In genomic region chr20:47586648-47587306, GRCh38 we compare ENCODE assay signal across 16 cellular contexts.
A peak's percentile ranks its signal among the peaks of the same experiment; 100 is the strongest.
DNase-seq lines count a peak whose midpoint lies in the region; ATAC-seq and TF ChIP-seq lines count a peak whose summit lies in the region.
"Had no signal": no experiment of that assay in that cellular context is flagged by ENCODE, and none has a peak within 500 bp of the region (broad histone marks: within the 10 kb centered on the region; RNA-seq: fewer than 3 reads in every experiment).

No MANE protein-coding gene starts in this region.

- H3K56ac ChIP-seq in H9 (ENCODE audit: insufficient read length, low read depth, low read length): no peak overlapping the region

- H3K4me3 ChIP-seq in AG10803 (ENCODE audit: low read length) (no peak overlapping the region), adipocyte (ENCODE audit: low read length) (no peak overlapping the region)
- H3K4me3 ChIP-seq: skin epidermis, suprapubic skin had no signal

- TF ChIP-seq CTCF in AG10803 (conservative IDR thresholded peaks at IDR 0.05; ENCODE audit: low read length): no peak
- TF ChIP-seq CTCF in H9 (conservative IDR thresholded peaks at IDR 0.05): no peak
- no peak for TF ChIP-seq CTCF in chondrocyte (IDR thresholded peaks at IDR 0.05)
- no peak for TF ChIP-seq CTCF in CD14-positive monocyte (IDR thresholded peaks at IDR 0.05)

- H3K9ac ChIP-seq in H9 (ENCODE audit: extremely low read depth, insufficient read length, low read length) (no peak overlapping the region), adipocyte (ENCODE audit: low read length) (no peak overlapping the region)

- no peaks in the 10 kb centered on the region for H3K79me2 ChIP-seq in H9 (ENCODE audit: insufficient read depth, low read length)

- H3K4me1 Mint-ChIP-seq in H9: peaks cover 26 to 35% of the 10 kb centered on the region in 2 experiments
- H3K4me1 Mint-ChIP-seq in chondrocyte (ENCODE audit: low read depth): peaks cover 19% of the 10 kb centered on the region
- H3K4me1 Mint-ChIP-seq in CD14-positive monocyte: peaks cover 14% of the 10 kb centered on the region

- no peaks in the 10 kb centered on the region for H3K23me2 ChIP-seq in H9 (ENCODE audit: insufficient read length, low read depth, low read length, poor library complexity, severe bottlenecking)

- peaks cover 7% of the 10 kb centered on the region for H3K36me3 ChIP-seq in adipocyte (ENCODE audit: control insufficient read depth, insufficient read depth, low read length, severe bottlenecking)

- WGBS in H9 (ENCODE audit: extremely low coverage, insufficient read length, low lambda C conversion rate): no CpG with 5 or more reads among the region's 7 CpGs

- H4K5ac ChIP-seq in H9 (ENCODE audit: insufficient read length, low read depth, low read length): no peak overlapping the region

- H2BK5ac ChIP-seq in H9 (ENCODE audit: insufficient read length, low read length): no peak overlapping the region

- H2BK15ac ChIP-seq in H9 (ENCODE audit: low read depth, low read length): no peak overlapping the region

- no peak overlapping the region for H2BK12ac ChIP-seq in H9 (ENCODE audit: insufficient read length, low read depth, low read length)

- H2AK5ac ChIP-seq in H9 (ENCODE audit: insufficient read length, low read length): no peak overlapping the region

- H3K27me3 Mint-ChIP-seq in H9 (ENCODE audit: low read depth) (no peaks in the 10 kb centered on the region), chondrocyte (ENCODE audit: low read depth) (no peaks in the 10 kb centered on the region), CD14-positive monocyte (ENCODE audit: low read depth in 3 of 3) (peaks cover 0 to 2% (median 0%) of the 10 kb centered on the region in 3 donors)
- H3K27me3 Mint-ChIP-seq: dendritic cell treated with granulocyte-macrophage colony-stimulating factor and Interleukin-4, amounts not matched to agents 40 ng/mL and 50 ng/mL, for 4 days had no signal

- H3K27me3 ChIP-seq in H9 (ENCODE audit: insufficient read depth, low read length) (no peaks in the 10 kb centered on the region), adipocyte (replicated peaks; ENCODE audit: control insufficient read depth, insufficient read depth, low read length) (no peaks in the 10 kb centered on the region)
- H3K27me3 ChIP-seq: suprapubic skin had no signal

- no peak overlapping the region for H3T11ph ChIP-seq in H9 (ENCODE audit: low read length)

- H3K4ac ChIP-seq in H9 (ENCODE audit: low read depth, low read length): no peak overlapping the region

- H3K18ac ChIP-seq in H9 (ENCODE audit: insufficient read length, low read depth, low read length): no peak overlapping the region

- no peaks in the 10 kb centered on the region for H3K4me1 ChIP-seq in H9 (ENCODE audit: insufficient read depth, low read length)
- peaks cover 18% of the 10 kb centered on the region for H3K4me1 ChIP-seq in adipocyte (ENCODE audit: control insufficient read depth, insufficient read depth, low read length)

- no peaks in the 10 kb centered on the region for H4K20me1 ChIP-seq in H9 (ENCODE audit: control insufficient read depth, insufficient read depth, insufficient read length)

- H2BK120ac ChIP-seq in H9 (ENCODE audit: low read depth, low read length, poor library complexity, severe bottlenecking): no peak overlapping the region

- H3K4me3 Mint-ChIP-seq in H9: no peak overlapping the region; a peak in 1 of 5 replicates
- H3K4me3 Mint-ChIP-seq in chondrocyte (ENCODE audit: unreplicated experiment): no peak overlapping the region
- no peak overlapping the region for H3K4me3 Mint-ChIP-seq in CD14-positive monocyte
- H3K4me3 Mint-ChIP-seq: dendritic cell treated with granulocyte-macrophage colony-stimulating factor and Interleukin-4, amounts not matched to agents 40 ng/mL and 50 ng/mL, for 4 days had no signal

- ATAC-seq in sciatic nerve: no peak
- ATAC-seq in GM18909 (IDR thresholded peaks at IDR 0.05; ENCODE audit: poor library complexity, unreplicated experiment): no peak

- H4K91ac ChIP-seq in H9 (ENCODE audit: insufficient read length, low read depth, low read length): no peak overlapping the region

- peak overlapping the region; percentile 49 to 91 (median 82) for H3K27ac Mint-ChIP-seq in H9
- no peak overlapping the region for H3K27ac Mint-ChIP-seq in chondrocyte (ENCODE audit: unreplicated experiment)
- no peak overlapping the region for H3K27ac Mint-ChIP-seq in CD14-positive monocyte
- H3K27ac Mint-ChIP-seq: dendritic cell treated with granulocyte-macrophage colony-stimulating factor and Interleukin-4, amounts not matched to agents 40 ng/mL and 50 ng/mL, for 4 days had no signal

- H2AFZ ChIP-seq in H9 (ENCODE audit: low read length): no peak overlapping the region

- no peak overlapping the region for H3K27ac ChIP-seq in H9 (ENCODE audit: insufficient read length, low read depth, low read length)
- H3K27ac ChIP-seq: skin epidermis, suprapubic skin had no signal

- H4K8ac ChIP-seq in H9 (replicated peaks; ENCODE audit: insufficient read length, low read depth, low read length): no peak overlapping the region

- no peak overlapping the region for H2BK20ac ChIP-seq in H9 (ENCODE audit: low read depth, low read length, poor library complexity, severe bottlenecking)

- no peaks in the 10 kb centered on the region for H3K9me3 ChIP-seq in H9 (ENCODE audit: control insufficient read depth, low read depth, low read length)
- no peaks in the 10 kb centered on the region for H3K9me3 ChIP-seq in adipocyte (ENCODE audit: control insufficient read depth, low read length)
- H3K9me3 ChIP-seq: suprapubic skin had no signal

- H3K9me3 Mint-ChIP-seq in H9: no peaks in the 10 kb centered on the region
- H3K9me3 Mint-ChIP-seq in chondrocyte (ENCODE audit: low read depth): no peaks in the 10 kb centered on the region
- H3K9me3 Mint-ChIP-seq in CD14-positive monocyte: no peaks in the 10 kb centered on the region
- H3K9me3 Mint-ChIP-seq: dendritic cell treated with granulocyte-macrophage colony-stimulating factor and Interleukin-4, amounts not matched to agents 40 ng/mL and 50 ng/mL, for 4 days had no signal

- H3K4me2 ChIP-seq in H9 (ENCODE audit: insufficient read depth, insufficient read length, low read length): peak overlapping the region; percentile 22

- H3K36me3 Mint-ChIP-seq in H9 (ENCODE audit: insufficient read depth in 1 of 3, low read depth in 3 of 3) (peaks cover 2 to 14% (median 8%) of the 10 kb centered on the region in 3 experiments; a peak in 3 of 7 replicates), chondrocyte (ENCODE audit: low read depth) (peaks cover 2% of the 10 kb centered on the region), CD14-positive monocyte (peaks cover 51 to 74% of the 10 kb centered on the region in 2 donors)

- DNase-seq in AG10803 (ENCODE audit: low read depth) (peak; percentile 51), H9 (no peak), adipocyte (ENCODE audit: low read depth) (peak; percentile 64), iris pigment epithelial cell (ENCODE audit: low read depth) (peak; percentile 60), sciatic nerve (ENCODE audit: low spot score) (no peak), chondrocyte (ENCODE audit: low spot score) (no peak), CD14-positive monocyte (ENCODE audit: low spot score) (no peak)
- DNase-seq: activated naive CD4-positive, alpha-beta T cell; GF-D8; Karpas-422; kidney glomerular epithelial cell; OCI-M1 had no signal

- peaks cover 5% of the 10 kb centered on the region for H3K79me1 ChIP-seq in H9 (ENCODE audit: insufficient read depth, low read depth, low read length, poor library complexity, severe bottlenecking)

- no peak overlapping the region for H3K23ac ChIP-seq in H9 (ENCODE audit: insufficient read length, low read depth, low read length)

- intact Hi-C loops in sciatic nerve (cut with DNase I) (no loop called here), CD14-positive monocyte (cut with micrococcal nuclease) (no loop called here)

- H3K14ac ChIP-seq in H9 (ENCODE audit: insufficient read depth, low read length): no peak overlapping the region

Comparison
In these comparisons a context has a peak if more than half of its experiments do, and no peak if none do; other contexts are left out.
1. DNase-seq: peak in AG10803 (single experiment), adipocyte (single experiment) and iris pigment epithelial cell (single experiment); none in H9 (single experiment), sciatic nerve (single experiment), chondrocyte (single experiment) and CD14-positive monocyte (single experiment).
2. H3K27ac Mint-ChIP-seq: peak in H9 (3 of 3); none in chondrocyte (single experiment) and CD14-positive monocyte (0 of 7).